8 cellular contexts compared by ENCODE assay signal in genomic region chr18:36127866-36128845, GRCh38. TPM values are rescaled to one million over a fixed set of nuclear protein-coding genes. Genes with fewer than 3 reads are reported as not detected.
DNase-seq lines count a peak whose midpoint lies in the region; ATAC-seq and TF ChIP-seq lines count a peak whose summit lies in the region.

No MANE protein-coding gene starts in this region.

- H3K9ac ChIP-seq in H9 (ENCODE audit: extremely low read depth, insufficient read length, low read length) (peak overlapping the region; percentile 60), neural cell (ENCODE audit: low read length) (peak overlapping the region; percentile 99)

- H2AK5ac ChIP-seq in H9 (ENCODE audit: insufficient read length, low read length), result no peak overlapping the region

- no peaks in the 10 kb centered on the region for H3K27me3 ChIP-seq in BE2C
- H3K27me3 ChIP-seq in H9 (ENCODE audit: insufficient read depth, low read length), result no peaks in the 10 kb centered on the region
- no peaks in the 10 kb centered on the region for H3K27me3 ChIP-seq in neural cell (ENCODE audit: insufficient read depth, low read depth, low read length)

- no peak overlapping the region for H4K8ac ChIP-seq in H9 (replicated peaks; ENCODE audit: insufficient read length, low read depth, low read length)

- H3K14ac ChIP-seq in H9 (ENCODE audit: insufficient read depth, low read length), result no peak overlapping the region

- H4K91ac ChIP-seq in H9 (ENCODE audit: insufficient read length, low read depth, low read length), result no peak overlapping the region

- TF ChIP-seq RAD21 in neural cell (conservative IDR thresholded peaks at IDR 0.05), result no peak

- DNase-seq in BE2C (peak; percentile 10), H9 (peak; percentile 38), fibroblast of gingiva (ENCODE audit: low read depth) (peak; percentile 31), activated gamma-delta T cell treated with Interleukin-2 at 50 U/mL for 16 hours (no peak)
- DNase-seq in stimulated activated naive CD4-positive, alpha-beta T cell treated with Interleukin-2 at 50 U/mL for 16 hours (lab: John Stamatoyannopoulos, UW), result no peak

- no peaks in the 10 kb centered on the region; a peak in 1 of 5 replicates for H3K9me3 Mint-ChIP-seq in H9

- H2AFZ ChIP-seq in H9 (ENCODE audit: low read length), result no peak overlapping the region
- peak overlapping the region; percentile 95 for H2AFZ ChIP-seq in neural cell (ENCODE audit: low read depth, low read length)

- H2BK12ac ChIP-seq in H9 (ENCODE audit: insufficient read length, low read depth, low read length), result no peak overlapping the region

- no peaks in the 10 kb centered on the region for H3K9me3 ChIP-seq in BE2C
- no peaks in the 10 kb centered on the region for H3K9me3 ChIP-seq in H9 (ENCODE audit: control insufficient read depth, low read depth, low read length)
- no peaks in the 10 kb centered on the region for H3K9me3 ChIP-seq in neural cell (ENCODE audit: low read length)

- H2BK20ac ChIP-seq in H9 (ENCODE audit: low read depth, low read length, poor library complexity, severe bottlenecking), result no peak overlapping the region

- H3K79me2 ChIP-seq in H9 (ENCODE audit: insufficient read depth, low read length), result peaks cover 29% of the 10 kb centered on the region
- H3K79me2 ChIP-seq in neural cell (replicated peaks; ENCODE audit: insufficient read depth, low read length), result peaks cover 85% of the 10 kb centered on the region

- H3K18ac ChIP-seq in H9 (ENCODE audit: insufficient read length, low read depth, low read length), result no peak overlapping the region

- no peak overlapping the region for H3K23ac ChIP-seq in H9 (ENCODE audit: insufficient read length, low read depth, low read length)

- H2BK5ac ChIP-seq in H9 (ENCODE audit: insufficient read length, low read length), result no peak overlapping the region

- H3K9me2 ChIP-seq in neural cell (ENCODE audit: insufficient read depth, low read length), result no peaks in the 10 kb centered on the region

- H3K4me2 ChIP-seq in H9 (ENCODE audit: insufficient read depth, insufficient read length, low read length) (peak overlapping the region; percentile 88), neural cell (ENCODE audit: low read length) (peak overlapping the region; percentile 90)

- no CpG with 5 or more reads among the region's 26 CpGs for WGBS in H9 (ENCODE audit: extremely low coverage, insufficient read length, low lambda C conversion rate)

- H3K56ac ChIP-seq in H9 (ENCODE audit: insufficient read length, low read depth, low read length), result no peak overlapping the region

- H3K4me3 ChIP-seq in BE2C (ENCODE audit: low read depth, low read length), result peak overlapping the region; percentile 88
- peak overlapping the region; percentile 75 for H3K4me3 ChIP-seq in neural cell (ENCODE audit: low read length)

- no peaks in the 10 kb centered on the region for H4K20me1 ChIP-seq in H9 (ENCODE audit: control insufficient read depth, insufficient read depth, insufficient read length)
- no peaks in the 10 kb centered on the region for H4K20me1 ChIP-seq in neural cell (ENCODE audit: insufficient read depth)

- peaks cover 2% of the 10 kb centered on the region for H3K79me1 ChIP-seq in H9 (ENCODE audit: insufficient read depth, low read depth, low read length, poor library complexity, severe bottlenecking)

- no peaks in the 10 kb centered on the region for H3F3A ChIP-seq in neural cell (ENCODE audit: insufficient read depth, low read length, poor library complexity, severe bottlenecking)

- H3K23me2 ChIP-seq in H9 (ENCODE audit: insufficient read length, low read depth, low read length, poor library complexity, severe bottlenecking), result peaks cover 9% of the 10 kb centered on the region

- H3K4me1 Mint-ChIP-seq in H9, result peaks cover 28 to 34% of the 10 kb centered on the region in 2 experiments

- no peaks in the 10 kb centered on the region; the same call in 1 of the 2 replicates for H3K27me3 Mint-ChIP-seq in H9 (ENCODE audit: low read depth)

- H3T11ph ChIP-seq in H9 (ENCODE audit: low read length), result no peak overlapping the region

- peaks cover 3% of the 10 kb centered on the region; the same call in 1 of the 2 replicates for H3K36me3 ChIP-seq in BE2C
- H3K36me3 ChIP-seq in neural cell (ENCODE audit: insufficient read depth, low read length), result peaks cover 7% of the 10 kb centered on the region

- no peak overlapping the region for H3K27ac ChIP-seq in H9 (ENCODE audit: insufficient read length, low read depth, low read length)
- peak overlapping the region; percentile 97 for H3K27ac ChIP-seq in neural cell (ENCODE audit: low read length)

- ATAC-seq in SK-N-SH treated with all-trans-retinoic acid at 6 μM for 48 hours (peak; percentile 54), HG03135 (IDR thresholded peaks at IDR 0.05; ENCODE audit: unreplicated experiment) (no peak)

- H3K4ac ChIP-seq in H9 (ENCODE audit: low read depth, low read length), result no peak overlapping the region

- H3K4me1 ChIP-seq in BE2C (no peaks in the 10 kb centered on the region), H9 (ENCODE audit: insufficient read depth, low read length) (peaks cover 5% of the 10 kb centered on the region; the same call in 1 of the 2 replicates)

- TF ChIP-seq CTCF in BE2C (IDR thresholded peaks at IDR 0.05; ENCODE audit: low read depth, low read length) (no peak), H9 (conservative IDR thresholded peaks at IDR 0.05) (no peak), neural cell (IDR thresholded peaks at IDR 0.05; ENCODE audit: poor library complexity, severe bottlenecking) (no peak)

- H4K5ac ChIP-seq in H9 (ENCODE audit: insufficient read length, low read depth, low read length), result no peak overlapping the region

- H2BK15ac ChIP-seq in H9 (ENCODE audit: low read depth, low read length), result no peak overlapping the region

- no peak for TF ChIP-seq EP300 in neural cell (conservative IDR thresholded peaks at IDR 0.05; ENCODE audit: poor library complexity, severe bottlenecking)

- H3K4me3 Mint-ChIP-seq in H9, result peak overlapping the region; percentile 95 to 96

- H3K36me3 Mint-ChIP-seq in H9 (ENCODE audit: insufficient read depth in 1 of 3, low read depth in 3 of 3), result peaks cover 6 to 44% (median 40%) of the 10 kb centered on the region in 3 experiments; a peak in 6 of 7 replicates

- H3K27ac Mint-ChIP-seq in H9, result peak overlapping the region in 2 of 3 experiments; percentile 52 to 57; a peak in 2 of 7 replicates

- no peak overlapping the region for H2BK120ac ChIP-seq in H9 (ENCODE audit: low read depth, low read length, poor library complexity, severe bottlenecking)

TF ChIP-seq in SK-N-SH treated with all-trans-retinoic acid at 6 μM for 48 hours, 23 proteins besides CTCF, POLR2A, EP300 and RAD21 (continues in another document):
- TF ChIP-seq ESRRG (CRISPR knock-in tag; IDR thresholded peaks at IDR 0.05) (no peak), PPARA (CRISPR knock-in tag; IDR thresholded peaks at IDR 0.05; ENCODE audit: borderline replicate concordance) (no peak), CSDC2 (CRISPR knock-in tag; IDR thresholded peaks at IDR 0.05) (no peak), ZNF8 (CRISPR knock-in tag; IDR thresholded peaks at IDR 0.05) (no peak), ZNF565 (CRISPR knock-in tag; conservative IDR thresholded peaks at IDR 0.05; ENCODE audit: low read depth) (no peak), ZC3H10 (CRISPR knock-in tag; IDR thresholded peaks at IDR 0.05) (no peak), ARNTL (CRISPR knock-in tag; IDR thresholded peaks at IDR 0.05; ENCODE audit: borderline replicate concordance, low read depth) (no peak)

TF ChIP-seq in neural cell, 6 proteins besides CTCF, POLR2A, EP300 and RAD21:
- TF ChIP-seq EZH2 (IDR thresholded peaks at IDR 0.05; ENCODE audit: borderline replicate concordance, insufficient read depth, low read length, poor library complexity, severe bottlenecking), result no peak
- TF ChIP-seq MXI1 (conservative IDR thresholded peaks at IDR 0.05; ENCODE audit: poor library complexity, severe bottlenecking), result no peak
- no peak for TF ChIP-seq TAF1 (IDR thresholded peaks at IDR 0.05; ENCODE audit: low read depth)
- TF ChIP-seq REST (IDR thresholded peaks at IDR 0.05; ENCODE audit: borderline replicate concordance), result no peak

RNA-seq across cellular contexts. Expression of gene SLC39A6, which starts 1.0 kb away (rescaled TPM):
- polyA plus RNA-seq in BE2C (2012; ENCODE audit: insufficient read depth, insufficient read length, low read depth), result 41.5 TPM
- total RNA-seq in H9 (2021), result 31.8 and 33.9 TPM in 2 replicates
- 260 and 298 TPM in 2 replicates for polyA plus RNA-seq in neural cell
- polyA minus RNA-seq in neural cell, result 294 and 310 TPM in 2 replicates

RNA-seq across cellular contexts. Expression of gene ELP2, which starts 1.5 kb away (rescaled TPM):
- polyA plus RNA-seq in BE2C (2012; ENCODE audit: insufficient read depth, insufficient read length, low read depth), result 35.9 TPM
- 129 and 137 TPM in 2 replicates for total RNA-seq in H9 (2021)
- polyA plus RNA-seq in neural cell, result 77.1 and 83.6 TPM in 2 replicates
- 112 and 141 TPM in 2 replicates for polyA minus RNA-seq in neural cell

RNA-seq across cellular contexts. Expression of gene MOCOS, which starts 59.1 kb away (rescaled TPM):
- not detected for polyA plus RNA-seq in BE2C (2012; ENCODE audit: insufficient read depth, insufficient read length, low read depth)
- 5.2 and 6.0 TPM in 2 replicates for total RNA-seq in H9 (2021)
- polyA plus RNA-seq in neural cell, result not detected in 2 replicates
- not detected in 2 replicates for polyA minus RNA-seq in neural cell

Comparison
In these comparisons a context has a peak if more than half of its experiments do, and no peak if none do; other contexts are left out.
1. DNase-seq: peak in BE2C (single experiment), H9 (single experiment) and fibroblast of gingiva (single experiment); none in activated gamma-delta T cell treated with Interleukin-2 at 50 U/mL for 16 hours (single experiment) and stimulated activated naive CD4-positive, alpha-beta T cell treated with Interleukin-2 at 50 U/mL for 16 hours (single experiment).